1 cellular context compared by ENCODE assay signal in the genomic region with DNA sequence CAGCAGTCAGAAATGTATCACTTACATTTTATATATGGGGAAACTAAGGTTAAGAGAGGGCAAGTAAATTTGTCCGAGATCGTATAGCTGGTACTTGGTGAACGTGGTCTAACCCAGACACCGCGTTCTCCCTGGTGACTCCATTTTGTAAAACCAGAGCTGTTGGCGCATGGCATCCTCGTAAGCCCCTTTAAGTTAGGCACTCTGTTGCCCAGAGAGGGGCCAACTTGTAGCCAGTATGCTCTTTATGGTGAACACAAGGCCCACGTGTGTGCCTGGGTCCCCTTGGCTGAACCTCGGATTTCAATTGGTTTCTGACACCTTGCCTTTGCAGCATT.
A peak's percentile ranks its signal among the peaks of the same experiment; 100 is the strongest.
TF ChIP-seq lines count a peak whose summit lies in the region.

No MANE protein-coding gene starts in this region.

TF ChIP-seq in HepG2, 621 proteins besides CTCF, POLR2A, EP300 and RAD21:
- TF ChIP-seq, protein P1, sequence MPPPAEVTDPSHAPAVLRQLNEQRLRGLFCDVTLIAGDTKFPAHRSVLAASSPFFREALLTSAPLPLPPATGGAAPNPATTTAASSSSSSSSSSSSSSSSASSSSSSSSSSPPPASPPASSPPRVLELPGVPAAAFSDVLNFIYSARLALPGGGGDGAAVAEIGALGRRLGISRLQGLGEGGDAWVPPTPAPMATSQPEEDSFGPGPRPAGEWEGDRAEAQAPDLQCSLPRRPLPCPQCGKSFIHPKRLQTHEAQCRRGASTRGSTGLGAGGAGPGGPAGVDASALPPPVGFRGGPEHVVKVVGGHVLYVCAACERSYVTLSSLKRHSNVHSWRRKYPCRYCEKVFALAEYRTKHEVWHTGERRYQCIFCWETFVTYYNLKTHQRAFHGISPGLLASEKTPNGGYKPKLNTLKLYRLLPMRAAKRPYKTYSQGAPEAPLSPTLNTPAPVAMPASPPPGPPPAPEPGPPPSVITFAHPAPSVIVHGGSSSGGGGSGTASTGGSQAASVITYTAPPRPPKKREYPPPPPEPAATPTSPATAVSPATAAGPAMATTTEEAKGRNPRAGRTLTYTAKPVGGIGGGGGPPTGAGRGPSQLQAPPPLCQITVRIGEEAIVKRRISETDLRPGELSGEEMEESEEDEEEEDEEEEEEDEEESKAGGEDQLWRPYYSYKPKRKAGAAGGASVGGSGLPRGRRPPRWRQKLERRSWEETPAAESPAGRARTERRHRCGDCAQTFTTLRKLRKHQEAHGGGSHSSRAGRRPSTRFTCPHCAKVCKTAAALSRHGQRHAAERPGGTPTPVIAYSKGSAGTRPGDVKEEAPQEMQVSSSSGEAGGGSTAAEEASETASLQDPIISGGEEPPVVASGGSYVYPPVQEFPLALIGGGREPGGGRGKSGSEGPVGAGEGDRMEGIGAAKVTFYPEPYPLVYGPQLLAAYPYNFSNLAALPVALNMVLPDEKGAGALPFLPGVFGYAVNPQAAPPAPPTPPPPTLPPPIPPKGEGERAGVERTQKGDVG (CRISPR knock-in tag; IDR thresholded peaks at IDR 0.05; ENCODE audit: borderline replicate concordance), result 0 out of 2 replicates have a peak, but pooled peaks have one; percentile 17
- TF ChIP-seq ZNF678 (CRISPR knock-in tag; IDR thresholded peaks at IDR 0.05) (no peak), AHR (CRISPR knock-in tag; IDR thresholded peaks at IDR 0.05) (0 out of 2 replicates have a peak, but pooled peaks have one; percentile 5), ZC3H4 (CRISPR knock-in tag; IDR thresholded peaks at IDR 0.05; ENCODE audit: borderline replicate concordance) (0 out of 2 replicates have a peak, but pooled peaks have one; percentile 33), ZNF563 (CRISPR knock-in tag; IDR thresholded peaks at IDR 0.05) (0 out of 2 replicates have a peak, but pooled peaks have one; percentile 1), SMAD9 (CRISPR knock-in tag; IDR thresholded peaks at IDR 0.05) (peak; percentile 65; the same call in 1 of the 2 replicates), ZNF569 (CRISPR knock-in tag; IDR thresholded peaks at IDR 0.05; ENCODE audit: borderline replicate concordance) (peak; percentile 8; the same call in 1 of the 2 replicates), ZBTB38 (CRISPR knock-in tag; IDR thresholded peaks at IDR 0.05) (0 out of 2 replicates have a peak, but pooled peaks have one; percentile 45)
- TF ChIP-seq, protein P2, sequence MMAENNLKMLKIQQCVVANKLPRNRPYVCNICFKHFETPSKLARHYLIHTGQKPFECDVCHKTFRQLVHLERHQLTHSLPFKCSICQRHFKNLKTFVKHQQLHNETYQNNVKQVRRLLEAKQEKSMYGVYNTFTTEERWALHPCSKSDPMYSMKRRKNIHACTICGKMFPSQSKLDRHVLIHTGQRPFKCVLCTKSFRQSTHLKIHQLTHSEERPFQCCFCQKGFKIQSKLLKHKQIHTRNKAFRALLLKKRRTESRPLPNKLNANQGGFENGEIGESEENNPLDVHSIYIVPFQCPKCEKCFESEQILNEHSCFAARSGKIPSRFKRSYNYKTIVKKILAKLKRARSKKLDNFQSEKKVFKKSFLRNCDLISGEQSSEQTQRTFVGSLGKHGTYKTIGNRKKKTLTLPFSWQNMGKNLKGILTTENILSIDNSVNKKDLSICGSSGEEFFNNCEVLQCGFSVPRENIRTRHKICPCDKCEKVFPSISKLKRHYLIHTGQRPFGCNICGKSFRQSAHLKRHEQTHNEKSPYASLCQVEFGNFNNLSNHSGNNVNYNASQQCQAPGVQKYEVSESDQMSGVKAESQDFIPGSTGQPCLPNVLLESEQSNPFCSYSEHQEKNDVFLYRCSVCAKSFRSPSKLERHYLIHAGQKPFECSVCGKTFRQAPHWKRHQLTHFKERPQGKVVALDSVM (CRISPR knock-in tag; IDR thresholded peaks at IDR 0.05), result no peak
- TF ChIP-seq, protein P3, sequence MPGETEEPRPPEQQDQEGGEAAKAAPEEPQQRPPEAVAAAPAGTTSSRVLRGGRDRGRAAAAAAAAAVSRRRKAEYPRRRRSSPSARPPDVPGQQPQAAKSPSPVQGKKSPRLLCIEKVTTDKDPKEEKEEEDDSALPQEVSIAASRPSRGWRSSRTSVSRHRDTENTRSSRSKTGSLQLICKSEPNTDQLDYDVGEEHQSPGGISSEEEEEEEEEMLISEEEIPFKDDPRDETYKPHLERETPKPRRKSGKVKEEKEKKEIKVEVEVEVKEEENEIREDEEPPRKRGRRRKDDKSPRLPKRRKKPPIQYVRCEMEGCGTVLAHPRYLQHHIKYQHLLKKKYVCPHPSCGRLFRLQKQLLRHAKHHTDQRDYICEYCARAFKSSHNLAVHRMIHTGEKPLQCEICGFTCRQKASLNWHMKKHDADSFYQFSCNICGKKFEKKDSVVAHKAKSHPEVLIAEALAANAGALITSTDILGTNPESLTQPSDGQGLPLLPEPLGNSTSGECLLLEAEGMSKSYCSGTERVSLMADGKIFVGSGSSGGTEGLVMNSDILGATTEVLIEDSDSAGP (CRISPR knock-in tag; IDR thresholded peaks at IDR 0.05; ENCODE audit: borderline replicate concordance), result peak; percentile 24; the same call in 1 of the 2 replicates
- TF ChIP-seq, protein P4, sequence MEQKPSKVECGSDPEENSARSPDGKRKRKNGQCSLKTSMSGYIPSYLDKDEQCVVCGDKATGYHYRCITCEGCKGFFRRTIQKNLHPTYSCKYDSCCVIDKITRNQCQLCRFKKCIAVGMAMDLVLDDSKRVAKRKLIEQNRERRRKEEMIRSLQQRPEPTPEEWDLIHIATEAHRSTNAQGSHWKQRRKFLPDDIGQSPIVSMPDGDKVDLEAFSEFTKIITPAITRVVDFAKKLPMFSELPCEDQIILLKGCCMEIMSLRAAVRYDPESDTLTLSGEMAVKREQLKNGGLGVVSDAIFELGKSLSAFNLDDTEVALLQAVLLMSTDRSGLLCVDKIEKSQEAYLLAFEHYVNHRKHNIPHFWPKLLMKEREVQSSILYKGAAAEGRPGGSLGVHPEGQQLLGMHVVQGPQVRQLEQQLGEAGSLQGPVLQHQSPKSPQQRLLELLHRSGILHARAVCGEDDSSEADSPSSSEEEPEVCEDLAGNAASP (CRISPR knock-in tag; IDR thresholded peaks at IDR 0.05; ENCODE audit: borderline replicate concordance), result 0 out of 2 replicates have a peak, but pooled peaks have one; percentile 1
